9 cellular contexts compared by ENCODE assay signal in genomic region chr1:54081306-54082270, GRCh38. TPM values are rescaled to one million over a fixed set of nuclear protein-coding genes. Genes with fewer than 3 reads are reported as not detected.
DNase-seq lines count a peak whose midpoint lies in the region; ATAC-seq and TF ChIP-seq lines count a peak whose summit lies in the region.
"Had no signal": no experiment of that assay in that cellular context is flagged by ENCODE, and none has a peak within 500 bp of the region (broad histone marks: within the 10 kb centered on the region; RNA-seq: fewer than 3 reads in every experiment).

No MANE protein-coding gene starts in this region.

- no peaks in the 10 kb centered on the region for H3K4me1 Mint-ChIP-seq in Calu3 (ENCODE audit: low read depth, unreplicated experiment)

- no peaks in the 10 kb centered on the region for H3K27me3 ChIP-seq in breast epithelium

- no peaks in the 10 kb centered on the region for H3K9me3 ChIP-seq in breast epithelium

- DNase-seq in Calu3: peak; percentile 70
- DNase-seq in NAMALWA (ENCODE audit: low spot score): peak; percentile 76
- DNase-seq in breast epithelium (ENCODE audit: low spot score in 2 of 2): peak; percentile 19 to 78
- DNase-seq in left colon: peak; percentile 80 to 88
- peak; percentile 63 for DNase-seq in stimulated activated CD4-positive, alpha-beta T cell treated with anti-CD3 and anti-CD28 coated beads, Interleukin-4, amount 100 ng/mL, for 24 hours

- CTCF ChIA-PET in Calu3 (lab: Charles Lee): interaction anchor here (0.6 to 2.3 kb wide), 7 partner anchors 8 to 716 kb away, joined by 3 to 6 read pairs (median 3); partner anchors contain the start of gene IFT25

- no peaks in the 10 kb centered on the region for H3K36me3 Mint-ChIP-seq in Calu3 (ENCODE audit: insufficient read depth, unreplicated experiment)

- no peaks in the 10 kb centered on the region for H3K9me3 Mint-ChIP-seq in Calu3 (ENCODE audit: low read depth, unreplicated experiment)

- H3K27ac ChIP-seq in VCaP: no peak overlapping the region; the same call in 1 of the 2 replicates
- H3K27ac ChIP-seq in breast epithelium: no peak overlapping the region

- no peaks in the 10 kb centered on the region for H3K27me3 Mint-ChIP-seq in Calu3 (ENCODE audit: unreplicated experiment)
- H3K27me3 Mint-ChIP-seq: activated naive CD8-positive, alpha-beta T cell had no signal

- H3K4me1 ChIP-seq in breast epithelium: no peaks in the 10 kb centered on the region

- no peak overlapping the region for H3K4me3 ChIP-seq in breast epithelium

- TF ChIP-seq POLR2A in breast epithelium (IDR thresholded peaks at IDR 0.05): no peak

- TF ChIP-seq CTCF in Calu3 (IDR thresholded peaks at IDR 0.05; ENCODE audit: unreplicated experiment): peak; percentile 61
- TF ChIP-seq CTCF in VCaP (conservative IDR thresholded peaks at IDR 0.05): peak; percentile 66
- peak; percentile 37 to 58 (median 38) for TF ChIP-seq CTCF in breast epithelium (IDR thresholded peaks at IDR 0.05)

- ATAC-seq in GM21529 (IDR thresholded peaks at IDR 0.05; ENCODE audit: unreplicated experiment) (peak; percentile 86), left colon (peak; percentile 98), HG03095 (IDR thresholded peaks at IDR 0.05; ENCODE audit: unreplicated experiment) (no peak)

- no peak overlapping the region for H3K4me3 Mint-ChIP-seq in Calu3 (ENCODE audit: low read depth, unreplicated experiment)
- H3K4me3 Mint-ChIP-seq: activated naive CD8-positive, alpha-beta T cell had no signal

- BruUV-seq in Calu3 (replicated peaks; lab: Mats Ljungman, UMichigan): no TSS peak

- H3K27ac Mint-ChIP-seq in Calu3 (ENCODE audit: unreplicated experiment): no peak overlapping the region
- H3K27ac Mint-ChIP-seq: activated naive CD8-positive, alpha-beta T cell had no signal

- intact Hi-C loops in Calu3 (cut with micrococcal nuclease; ENCODE audit: unreplicated experiment): no loop called here
- intact Hi-C loops in breast epithelium (cut with DNase I; ENCODE audit: low total_unique reads): no loop called here
- intact Hi-C loops in left colon (cut with DNase I, micrococcal nuclease): no loop called here

- no peaks in the 10 kb centered on the region for H3K36me3 ChIP-seq in breast epithelium

RNA-seq across cellular contexts. Expression of gene TCEANC2, which starts 28.2 kb away (rescaled TPM):
- total RNA-seq in Calu3 (2022) (5.9 and 8.4 TPM in 2 replicates), breast epithelium (1 to 10 TPM; 4.3 to 6.1 (median 5.9) TPM), left colon (1 to 10 TPM; 3.4 to 4.4 TPM)

RNA-seq across cellular contexts. Expression of gene TMEM59, which starts 28.6 kb away (rescaled TPM):
- total RNA-seq in Calu3 (2022): 316 and 346 TPM in 2 replicates
- total RNA-seq in breast epithelium: 100 to 1,000 TPM; 348 to 498 (median 388) TPM
- total RNA-seq in left colon: 1,000 to 10,000 TPM in 1 of 2 donors, 100 to 1,000 TPM in 1; 782 to 1,105 TPM
